In the genomic region with DNA sequence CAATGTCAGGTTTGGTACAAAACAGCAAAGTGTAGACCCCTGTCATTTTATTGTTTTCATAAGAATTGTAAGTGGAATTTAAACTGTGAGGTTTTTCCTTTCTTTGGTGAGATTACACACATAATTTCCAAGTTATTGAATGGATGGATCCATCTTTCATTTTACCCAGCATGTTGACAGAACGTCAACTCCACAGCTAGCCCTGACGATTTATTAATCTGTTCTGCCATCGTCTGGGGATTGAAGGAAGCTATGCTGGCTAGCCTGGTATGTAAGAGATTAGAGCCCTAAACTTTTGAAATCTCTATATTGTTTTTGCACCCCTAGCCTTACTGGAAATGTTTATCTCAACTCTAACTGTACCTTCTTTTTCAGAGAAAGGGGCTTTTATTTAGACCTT, we compare ENCODE assay signal across 11 cellular contexts. TPM values are rescaled to one million over a fixed set of nuclear protein-coding genes. Genes with fewer than 3 reads are reported as not detected.
DNase-seq lines count a peak whose midpoint lies in the region; ATAC-seq, FAIRE-seq and TF ChIP-seq lines count a peak whose summit lies in the region.
"Had no signal": no experiment of that assay in that cellular context is flagged by ENCODE, and none has a peak within 500 bp of the region (broad histone marks: within the 10 kb centered on the region; RNA-seq: fewer than 3 reads in every experiment).

No MANE protein-coding gene starts in this region.

- RAD21 ChIA-PET in GM12878 (lab: Charles Lee; ENCODE audit: unreplicated experiment), result interaction anchor here (0.8 to 1.7 kb wide), 7 partner anchors 59 to 210 kb away, joined by 3 to 7 read pairs (median 4); no protein-coding TSS in a partner anchor

- no peaks in the 10 kb centered on the region for H3K27me3 ChIP-seq in GM12878 (replicated peaks in 1 of 2; ENCODE audit: control insufficient read depth in 2 of 2, insufficient read depth in 2 of 2, low read length in 1 of 2)

- 29% methylated on average over 3 of the region's 3 CpGs for WGBS in GM12878 (ENCODE audit: insufficient coverage, insufficient replicate concordance, low lambda C conversion rate, missing lambda C conversion rate)

- no peaks in the 10 kb centered on the region for H3K4me1 ChIP-seq in GM12878 (ENCODE audit: control insufficient read depth, insufficient read depth, low read length)

- in situ Hi-C loops in GM12878 (cut with MboI), result no loop called here

- peak; percentile 68 for FAIRE-seq in GM12878 (lab: Jason Lieb, UNC)

- no peaks in the 10 kb centered on the region for H3K4me1 Mint-ChIP-seq in activated CD8-positive, alpha-beta T cell treated with anti-CD3 and anti-CD28 coated beads for 36 hours (ENCODE audit: low read depth)
- no peaks in the 10 kb centered on the region for H3K4me1 Mint-ChIP-seq in activated CD8-positive, alpha-beta T cell treated with anti-CD3 and anti-CD28 coated beads, Interleukin-2, amount 10 ng/mL, durations not matched to agents 7 days and 5 days (ENCODE audit: low read depth)
- H3K4me1 Mint-ChIP-seq in stimulated activated memory B cell treated with anti-CD40 and anti-IgM and Interleukin-4, amounts not matched to agents 10 μg/mL and 1 μg/mL and 100 μg/mL, for 72 hours, result peaks cover 19% of the 10 kb centered on the region

- H2AFZ ChIP-seq in GM12878 (ENCODE audit: control insufficient read depth, low read depth, low read length), result no peak overlapping the region

- H3K27me3 Mint-ChIP-seq in activated CD8-positive, alpha-beta T cell treated with anti-CD3 and anti-CD28 coated beads for 36 hours, result peaks cover 6% of the 10 kb centered on the region
- H3K27me3 Mint-ChIP-seq in activated CD8-positive, alpha-beta T cell treated with anti-CD3 and anti-CD28 coated beads, Interleukin-2, amount 10 ng/mL, durations not matched to agents 7 days and 5 days (ENCODE audit: low read depth), result peaks cover 18% of the 10 kb centered on the region
- H3K27me3 Mint-ChIP-seq in stimulated activated memory B cell treated with anti-CD40 and anti-IgM and Interleukin-4, amounts not matched to agents 10 μg/mL and 1 μg/mL and 100 μg/mL, for 72 hours, result no peaks in the 10 kb centered on the region

- H3K4me2 ChIP-seq in GM12878 (ENCODE audit: control insufficient read depth, insufficient read depth), result no peak overlapping the region

- TF ChIP-seq POLR2A in GM12878 (IDR thresholded peaks at IDR 0.05; ENCODE audit: low read depth, low read length), result no peak

- H3K4me3 ChIP-seq in LNCaP clone FGC (ENCODE audit: low read depth, low read length) (no peak overlapping the region), GM12878 (no peak overlapping the region)

- no peaks in the 10 kb centered on the region for H3K79me2 ChIP-seq in GM12878 (ENCODE audit: control insufficient read depth, insufficient read depth, low read length)

- no peak overlapping the region for H3K27ac ChIP-seq in GM12878 (ENCODE audit: control insufficient read depth, insufficient read depth)
- no peak overlapping the region for H3K27ac ChIP-seq in caudate nucleus (ENCODE audit: low read depth, low read length)

- TF ChIP-seq CTCF in activated CD8-positive, alpha-beta T cell treated with anti-CD3 and anti-CD28 coated beads for 36 hours (IDR thresholded peaks at IDR 0.05), result peak; percentile 19
- peak; percentile 82 for TF ChIP-seq CTCF in LNCaP clone FGC (IDR thresholded peaks at IDR 0.05; ENCODE audit: control insufficient read depth, extremely low read depth, insufficient read depth)
- TF ChIP-seq CTCF in GM12878 (IDR thresholded peaks at IDR 0.05 in 2 of 3, conservative IDR thresholded peaks at IDR 0.05 in 1 of 3; ENCODE audit: control insufficient read depth in 2 of 3, extremely low read depth in 1 of 3, insufficient read depth in 1 of 3, low read depth in 3 of 3, low read length in 3 of 3), result peak in 2 of 3 experiments; percentile 20 to 50; a peak in 3 of 6 replicates

- SMC1A ChIA-PET in GM12878 (lab: Charles Lee; ENCODE audit: uncharacterized antibody, unreplicated experiment), result interaction anchor here (0.7 to 2.2 kb wide), 14 partner anchors 13 to 657 kb away, joined by 3 to 10 read pairs (median 3); no protein-coding TSS in a partner anchor

- no peak overlapping the region for H3K4me3 Mint-ChIP-seq in activated CD8-positive, alpha-beta T cell treated with anti-CD3 and anti-CD28 coated beads for 36 hours
- no peak overlapping the region for H3K4me3 Mint-ChIP-seq in activated CD8-positive, alpha-beta T cell treated with anti-CD3 and anti-CD28 coated beads, Interleukin-2, amount 10 ng/mL, durations not matched to agents 7 days and 5 days
- H3K4me3 Mint-ChIP-seq in stimulated activated memory B cell treated with anti-CD40 and anti-IgM and Interleukin-4, amounts not matched to agents 10 μg/mL and 1 μg/mL and 100 μg/mL, for 72 hours, result no peak overlapping the region
- H3K4me3 Mint-ChIP-seq: CD8-positive, alpha-beta T cell; natural killer cell treated with Interleukin-12 subunit alpha and Interleukin-12 subunit beta and Interleukin-15 and Interleukin-18, amount 100 ng/mL, for 72 hours had no signal

- H3K9me3 ChIP-seq in GM12878 (replicated peaks; ENCODE audit: control insufficient read depth, insufficient read depth, low read length), result no peaks in the 10 kb centered on the region

- no peaks in the 10 kb centered on the region for H3K9me3 Mint-ChIP-seq in activated CD8-positive, alpha-beta T cell treated with anti-CD3 and anti-CD28 coated beads for 36 hours
- no peaks in the 10 kb centered on the region for H3K9me3 Mint-ChIP-seq in activated CD8-positive, alpha-beta T cell treated with anti-CD3 and anti-CD28 coated beads, Interleukin-2, amount 10 ng/mL, durations not matched to agents 7 days and 5 days (ENCODE audit: insufficient read depth)
- no peaks in the 10 kb centered on the region for H3K9me3 Mint-ChIP-seq in stimulated activated memory B cell treated with anti-CD40 and anti-IgM and Interleukin-4, amounts not matched to agents 10 μg/mL and 1 μg/mL and 100 μg/mL, for 72 hours
- H3K9me3 Mint-ChIP-seq: CD8-positive, alpha-beta T cell; natural killer cell treated with Interleukin-12 subunit alpha and Interleukin-12 subunit beta and Interleukin-15 and Interleukin-18, amount 100 ng/mL, for 72 hours had no signal

- H3K36me3 ChIP-seq in GM12878 (ENCODE audit: control insufficient read depth in 2 of 2, insufficient read depth in 2 of 2, low read length in 1 of 2), result no peaks in the 10 kb centered on the region; a peak in 1 of 4 replicates

- ATAC-seq in activated CD8-positive, alpha-beta T cell treated with anti-CD3 and anti-CD28 coated beads for 36 hours, result no peak
- no peak for ATAC-seq in activated CD8-positive, alpha-beta T cell treated with anti-CD3 and anti-CD28 coated beads, Interleukin-2, amount 10 ng/mL, durations not matched to agents 7 days and 5 days
- ATAC-seq in GM12878, result peak; percentile 78
- peak; percentile 62 for ATAC-seq in stimulated activated memory B cell treated with anti-CD40 and anti-IgM and Interleukin-4, amounts not matched to agents 10 μg/mL and 1 μg/mL and 100 μg/mL, for 72 hours
- no peak for ATAC-seq in HG03457 (IDR thresholded peaks at IDR 0.05; ENCODE audit: unreplicated experiment)
- ATAC-seq: CD8-positive, alpha-beta T cell; natural killer cell treated with Interleukin-12 subunit alpha and Interleukin-12 subunit beta and Interleukin-15 and Interleukin-18, amount 100 ng/mL, for 72 hours had no signal

- no peak overlapping the region for H3K9ac ChIP-seq in GM12878 (ENCODE audit: control insufficient read depth, insufficient read depth, low read length)

- no peak for TF ChIP-seq EP300 in GM12878 (IDR thresholded peaks at IDR 0.05; ENCODE audit: borderline replicate concordance in 1 of 2, control insufficient read depth in 1 of 2, low read depth in 2 of 2, low read length in 2 of 2)

- BruUV-seq in GM12878 (replicated peaks; lab: Mats Ljungman, UMichigan), result no TSS peak

- DNase-seq in activated CD8-positive, alpha-beta T cell treated with anti-CD3 and anti-CD28 coated beads for 36 hours, result no peak
- no peak for DNase-seq in activated CD8-positive, alpha-beta T cell treated with anti-CD3 and anti-CD28 coated beads, Interleukin-2, amount 10 ng/mL, durations not matched to agents 7 days and 5 days
- DNase-seq in LNCaP clone FGC (ENCODE audit: low read depth), result no peak
- DNase-seq in GM12878 (ENCODE audit: low read depth, low spot score), result no peak
- no peak for DNase-seq in SKM-1 (lab: John Stamatoyannopoulos, UW; ENCODE audit: unreplicated experiment)
- DNase-seq in caudate nucleus (lab: John Stamatoyannopoulos, UW), result no peak
- DNase-seq: activated CD8-positive, alpha-beta memory T cell treated with anti-CD3 and anti-CD28 coated beads for 24 hours; CD8-positive, alpha-beta T cell had no signal

- intact Hi-C loops in activated CD8-positive, alpha-beta T cell treated with anti-CD3 and anti-CD28 coated beads for 36 hours (cut with micrococcal nuclease), result no loop called here
- intact Hi-C loops in GM12878 (cut with micrococcal nuclease; ENCODE audit: unreplicated experiment), result loop anchor here (2.0 to 5.0 kb wide), 2 partner anchors 211 to 350 kb away; a partner anchor contains a TSS

- POLR2A ChIA-PET in activated CD8-positive, alpha-beta T cell treated with anti-CD3 and anti-CD28 coated beads for 36 hours (lab: Charles Lee), result no interaction called here
- POLR2A ChIA-PET in activated CD8-positive, alpha-beta T cell treated with anti-CD3 and anti-CD28 coated beads, Interleukin-2, amount 10 ng/mL, durations not matched to agents 7 days and 5 days (lab: Charles Lee), result no interaction called here
- POLR2A ChIA-PET in GM12878 (lab: Charles Lee), result no interaction called here

- H3K27ac Mint-ChIP-seq in activated CD8-positive, alpha-beta T cell treated with anti-CD3 and anti-CD28 coated beads for 36 hours, result no peak overlapping the region
- no peak overlapping the region for H3K27ac Mint-ChIP-seq in activated CD8-positive, alpha-beta T cell treated with anti-CD3 and anti-CD28 coated beads, Interleukin-2, amount 10 ng/mL, durations not matched to agents 7 days and 5 days
- H3K27ac Mint-ChIP-seq in stimulated activated memory B cell treated with anti-CD40 and anti-IgM and Interleukin-4, amounts not matched to agents 10 μg/mL and 1 μg/mL and 100 μg/mL, for 72 hours, result peak overlapping the region; percentile 30
- H3K27ac Mint-ChIP-seq: CD8-positive, alpha-beta T cell; natural killer cell treated with Interleukin-12 subunit alpha and Interleukin-12 subunit beta and Interleukin-15 and Interleukin-18, amount 100 ng/mL, for 72 hours had no signal

- peaks cover 10% of the 10 kb centered on the region for H3K36me3 Mint-ChIP-seq in activated CD8-positive, alpha-beta T cell treated with anti-CD3 and anti-CD28 coated beads for 36 hours (ENCODE audit: low read depth)
- peaks cover 3% of the 10 kb centered on the region for H3K36me3 Mint-ChIP-seq in activated CD8-positive, alpha-beta T cell treated with anti-CD3 and anti-CD28 coated beads, Interleukin-2, amount 10 ng/mL, durations not matched to agents 7 days and 5 days (ENCODE audit: low read depth)
- H3K36me3 Mint-ChIP-seq in stimulated activated memory B cell treated with anti-CD40 and anti-IgM and Interleukin-4, amounts not matched to agents 10 μg/mL and 1 μg/mL and 100 μg/mL, for 72 hours, result peaks cover 43% of the 10 kb centered on the region

- CTCF ChIA-PET in activated CD8-positive, alpha-beta T cell treated with anti-CD3 and anti-CD28 coated beads for 36 hours (lab: Charles Lee), result no interaction called here
- CTCF ChIA-PET in activated CD8-positive, alpha-beta T cell treated with anti-CD3 and anti-CD28 coated beads, Interleukin-2, amount 10 ng/mL, durations not matched to agents 7 days and 5 days (lab: Charles Lee), result interaction anchor here (1.0 kb wide), 2 partner anchors 234 to 657 kb away, joined by 3 read pairs; no protein-coding TSS in a partner anchor
- CTCF ChIA-PET in GM12878 (lab: Yijun Ruan, JAX), result interaction anchor here (0.6 to 3.6 kb wide), 16 partner anchors 13 to 657 kb away, joined by 3 to 20 read pairs (median 4); no protein-coding TSS in a partner anchor

- no peaks in the 10 kb centered on the region for H4K20me1 ChIP-seq in GM12878 (ENCODE audit: control insufficient read depth, insufficient read depth)

- peak; percentile 50 for TF ChIP-seq RAD21 in GM12878 (IDR thresholded peaks at IDR 0.05; ENCODE audit: insufficient read depth, low read depth, low read length)

RNA-seq across cellular contexts. Expression of a gene that starts 8.6 kb away (rescaled TPM):
- not detected for total RNA-seq in activated CD8-positive, alpha-beta T cell treated with anti-CD3 and anti-CD28 coated beads for 36 hours
- total RNA-seq in activated CD8-positive, alpha-beta T cell treated with anti-CD3 and anti-CD28 coated beads, Interleukin-2, amount 10 ng/mL, durations not matched to agents 7 days and 5 days, result not detected
- total RNA-seq in GM12878 (2013; cell fraction: nucleolus; rRNA removed), result not detected in 2 replicates
- total RNA-seq in GM12878 (2014; rRNA removed) (0.11 TPM in 1 of 2 replicates, not detected in the other), GM12878 (2014; rRNA removed; fragmentation: Illumina TruSeq; extraction: Trizol) (not detected in 2 replicates), GM12878 (2021) (0.16 TPM in 1 of 2 replicates, not detected in the other)
- polyA plus RNA-seq in GM12878 (2011; ENCODE audit: low read depth), result 0.13 TPM
- polyA plus RNA-seq in GM12878 (2011; rRNA removed) (0.05 TPM in 1 of 2 replicates, not detected in the other), GM12878 (2014; fragmentation: Illumina TruSeq; extraction: Trizol) (0.10 TPM in 1 of 2 replicates, not detected in the other), GM12878 (2014; fragmentation: Nextera tagmentation; extraction: Ambion mirVana) (under 1 TPM in 1 of 2 experiments, not detected in 1; 0.05 TPM), GM12878 (2014; rRNA removed) (0.06 TPM in 1 of 2 replicates, not detected in the other), GM12878 (2016; fragmentation: Nextera tagmentation; extraction: Ambion mirVana) (under 1 TPM in 1 of 2 experiments, not detected in 1; 0.07 TPM)
- polyA plus RNA-seq in GM12878 (2011; cell fraction: cytosol; rRNA removed), result 0.01 TPM in 1 of 2 replicates, not detected in the other
- polyA plus RNA-seq in GM12878 (2011; cell fraction: nucleus; rRNA removed), result not detected in 2 replicates
- polyA plus RNA-seq in GM12878 (2012), result not detected in 2 replicates
- polyA minus RNA-seq in GM12878 (2011; rRNA and poly(A)+ RNA removed), result not detected in 2 replicates
- polyA minus RNA-seq in GM12878 (2011; cell fraction: cytosol; rRNA and poly(A)+ RNA removed), result not detected in 2 replicates
- polyA minus RNA-seq in GM12878 (2011; cell fraction: nucleus; rRNA and poly(A)+ RNA removed), result not detected in 2 replicates
- total RNA-seq: CD8-positive, alpha-beta T cell; natural killer cell treated with Interleukin-12 subunit alpha and Interleukin-12 subunit beta and Interleukin-15 and Interleukin-18, amount 100 ng/mL, for 72 hours had no signal

RNA-seq across cellular contexts. Expression of a gene that starts 58.7 kb away (rescaled TPM):
- total RNA-seq in activated CD8-positive, alpha-beta T cell treated with anti-CD3 and anti-CD28 coated beads for 36 hours, result 10 to 100 TPM; 18.6 to 19.1 TPM
- total RNA-seq in activated CD8-positive, alpha-beta T cell treated with anti-CD3 and anti-CD28 coated beads, Interleukin-2, amount 10 ng/mL, durations not matched to agents 7 days and 5 days, result 10 to 100 TPM; 18.0 to 18.4 TPM
- 225 and 231 TPM in 2 replicates for total RNA-seq in GM12878 (2013; cell fraction: nucleolus; rRNA removed)
- total RNA-seq in GM12878 (2014; rRNA removed) (23.6 and 28.8 TPM in 2 replicates), GM12878 (2014; rRNA removed; fragmentation: Illumina TruSeq; extraction: Trizol) (22.8 and 23.5 TPM in 2 replicates), GM12878 (2021) (25.0 and 25.7 TPM in 2 replicates)
- 25.9 TPM for polyA plus RNA-seq in GM12878 (2011; ENCODE audit: low read depth)
- polyA plus RNA-seq in GM12878 (2011; rRNA removed) (110 and 179 TPM in 2 replicates), GM12878 (2014; fragmentation: Illumina TruSeq; extraction: Trizol) (34.6 and 50.6 TPM in 2 replicates), GM12878 (2014; fragmentation: Nextera tagmentation; extraction: Ambion mirVana) (10 to 100 TPM; 11.0 to 13.6 TPM), GM12878 (2014; rRNA removed) (26.0 and 30.6 TPM in 2 replicates), GM12878 (2016; fragmentation: Nextera tagmentation; extraction: Ambion mirVana) (10 to 100 TPM; 33.4 to 38.0 TPM)
- polyA plus RNA-seq in GM12878 (2011; cell fraction: cytosol; rRNA removed), result 24.1 and 27.6 TPM in 2 replicates
- 72.4 and 86.3 TPM in 2 replicates for polyA plus RNA-seq in GM12878 (2011; cell fraction: nucleus; rRNA removed)
- 40.1 and 44.7 TPM in 2 replicates for polyA plus RNA-seq in GM12878 (2012)
- 30.8 and 44.3 TPM in 2 replicates for polyA minus RNA-seq in GM12878 (2011; rRNA and poly(A)+ RNA removed)
- polyA minus RNA-seq in GM12878 (2011; cell fraction: cytosol; rRNA and poly(A)+ RNA removed), result 14.0 and 20.4 TPM in 2 replicates
- 104 and 136 TPM in 2 replicates for polyA minus RNA-seq in GM12878 (2011; cell fraction: nucleus; rRNA and poly(A)+ RNA removed)

Comparison
In these comparisons a context has a peak if more than half of its experiments do, and no peak if none do; other contexts are left out.
1. ATAC-seq: peak in GM12878 (single experiment) and stimulated activated memory B cell treated with anti-CD40 and anti-IgM and Interleukin-4, amounts not matched to agents 10 μg/mL and 1 μg/mL and 100 μg/mL, for 72 hours (single experiment); none in activated CD8-positive, alpha-beta T cell treated with anti-CD3 and anti-CD28 coated beads for 36 hours (single experiment), activated CD8-positive, alpha-beta T cell treated with anti-CD3 and anti-CD28 coated beads, Interleukin-2, amount 10 ng/mL, durations not matched to agents 7 days and 5 days (single experiment) and HG03457 (single experiment).
2. CTCF ChIP-seq: peak in every context shown above with its lines; median percentile 82 in LNCaP clone FGC; 35 in GM12878; 19 in activated CD8-positive, alpha-beta T cell treated with anti-CD3 and anti-CD28 coated beads for 36 hours.